13 cellular contexts compared by ENCODE assay signal in the genomic region with DNA sequence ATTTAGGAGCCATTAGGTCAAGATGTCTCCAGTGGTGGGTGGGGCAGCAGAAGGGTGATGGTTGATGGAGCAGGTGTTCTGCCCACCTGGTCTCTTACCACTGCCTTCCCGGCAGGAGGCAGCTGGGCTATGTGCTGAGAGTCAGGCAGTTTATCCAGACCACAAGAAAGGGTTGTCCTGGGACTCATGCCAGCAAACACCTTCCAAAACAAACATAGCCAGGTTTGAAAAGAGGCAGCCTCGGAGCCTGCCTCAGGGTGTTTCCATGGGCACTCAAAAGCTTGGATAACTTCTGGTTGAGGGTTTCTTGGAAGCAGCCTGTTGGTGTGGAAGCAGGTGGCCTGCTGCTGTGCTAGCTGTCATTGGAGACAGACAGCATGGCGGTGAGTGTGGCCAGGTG.
DNase-seq lines count a peak whose midpoint lies in the region; ATAC-seq, FAIRE-seq and TF ChIP-seq lines count a peak whose summit lies in the region.
"Had no signal": no experiment of that assay in that cellular context is flagged by ENCODE, and none has a peak within 500 bp of the region (broad histone marks: within the 10 kb centered on the region; RNA-seq: fewer than 3 reads in every experiment).

No MANE protein-coding gene starts in this region.

- H3K27me3 Mint-ChIP-seq in type B pancreatic cell: no peaks in the 10 kb centered on the region

- no peaks in the 10 kb centered on the region for H3K36me3 Mint-ChIP-seq in type B pancreatic cell

- H3K36me3 ChIP-seq in rectal smooth muscle tissue (ENCODE audit: control insufficient read depth, insufficient read depth, low read length): no peaks in the 10 kb centered on the region
- H3K36me3 ChIP-seq: adrenal gland had no signal

- peaks cover 41% of the 10 kb centered on the region for H3K4me1 ChIP-seq in rectal smooth muscle tissue (ENCODE audit: control insufficient read depth, insufficient read depth, low read length)
- H3K4me1 ChIP-seq: Caco-2 had no signal

- H3K4me1 Mint-ChIP-seq in type B pancreatic cell (ENCODE audit: unreplicated experiment): peaks cover 5% of the 10 kb centered on the region

- no peak for ATAC-seq in GM21447 (IDR thresholded peaks at IDR 0.05; ENCODE audit: unreplicated experiment)
- ATAC-seq: Panc1 had no signal

- peak; percentile 38; the same call in 1 of the 2 replicates for TF ChIP-seq EP300 in Ishikawa (IDR thresholded peaks at IDR 0.05; ENCODE audit: borderline replicate concordance)

- DNase-seq in NCI-H2196 (lab: John Stamatoyannopoulos, UW; ENCODE audit: unreplicated experiment) (peak; percentile 98), epithelial cell of esophagus (ENCODE audit: low read depth) (peak; percentile 67), D721Med (ENCODE audit: insufficient read length, low spot score) (no peak), type B pancreatic cell (ENCODE audit: extremely low spot score, unreplicated experiment) (no peak), RCC 7860 (ENCODE audit: low spot score) (no peak)
- DNase-seq: activated CD4-positive, CD25-positive, alpha-beta regulatory T cell treated with anti-CD3 and anti-CD28 coated beads, Interleukin-2, amount 50 U/mL, for 72 hours; Caco-2; stimulated activated CD4-positive, alpha-beta T cell treated with anti-CD3 and anti-CD28 coated beads, Interleukin-2, amount 100 ng/mL, for 24 hours had no signal

- TF ChIP-seq CTCF in epithelial cell of esophagus (IDR thresholded peaks at IDR 0.05; ENCODE audit: insufficient read depth, low read depth, low read length, missing control alignments) (no peak), D721Med (IDR thresholded peaks at IDR 0.05; ENCODE audit: insufficient read depth, missing control alignments) (no peak), type B pancreatic cell (conservative IDR thresholded peaks at IDR 0.05) (no peak)

- FAIRE-seq in D721Med (lab: Jason Lieb, UNC) (no peak), RCC 7860 (lab: Jason Lieb, UNC) (no peak)

- H3K27ac Mint-ChIP-seq in type B pancreatic cell: no peak overlapping the region

- no peak overlapping the region for H3K4me3 Mint-ChIP-seq in type B pancreatic cell

- no peaks in the 10 kb centered on the region for H3K27me3 ChIP-seq in rectal smooth muscle tissue (ENCODE audit: control insufficient read depth, insufficient read depth, low read length)
- H3K27me3 ChIP-seq: adrenal gland had no signal

- TF ChIP-seq RAD21 in Ishikawa (IDR thresholded peaks at IDR 0.05; ENCODE audit: low read depth): no peak

- no peaks in the 10 kb centered on the region for H3K9me3 Mint-ChIP-seq in type B pancreatic cell

- no peak overlapping the region for H3K9ac ChIP-seq in rectal smooth muscle tissue (ENCODE audit: low read length)

- H3K4me3 ChIP-seq in epithelial cell of esophagus (ENCODE audit: low read length): no peak overlapping the region
- H3K4me3 ChIP-seq in rectal smooth muscle tissue (ENCODE audit: low read length): no peak overlapping the region
- H3K4me3 ChIP-seq: adrenal gland had no signal

- H3K27ac ChIP-seq in rectal smooth muscle tissue (ENCODE audit: low read depth, low read length): peak overlapping the region; percentile 98

TF ChIP-seq in Ishikawa, 13 proteins besides CTCF, POLR2A, EP300 and RAD21:
- TF ChIP-seq TEAD4 (IDR thresholded peaks at IDR 0.05) (peak; percentile 45; the same call in 1 of the 2 replicates), EGR1 (IDR thresholded peaks at IDR 0.05) (no peak), MAX (IDR thresholded peaks at IDR 0.05) (no peak), ZBTB7A (IDR thresholded peaks at IDR 0.05; ENCODE audit: low read depth) (no peak), YY1 (IDR thresholded peaks at IDR 0.05; ENCODE audit: low read depth) (no peak), CEBPB (IDR thresholded peaks at IDR 0.05) (no peak), TAF1 (IDR thresholded peaks at IDR 0.05; ENCODE audit: low read depth) (no peak), FOXM1 (IDR thresholded peaks at IDR 0.05; ENCODE audit: borderline replicate concordance, low read depth) (no peak), CREB1 (IDR thresholded peaks at IDR 0.05; ENCODE audit: low read depth) (no peak), TCF12 (IDR thresholded peaks at IDR 0.05; ENCODE audit: low read depth) (peak; percentile 79), NFIC (IDR thresholded peaks at IDR 0.05) (peak; percentile 82), REST (IDR thresholded peaks at IDR 0.05; ENCODE audit: low read depth) (no peak)
- TF ChIP-seq, protein P1, sequence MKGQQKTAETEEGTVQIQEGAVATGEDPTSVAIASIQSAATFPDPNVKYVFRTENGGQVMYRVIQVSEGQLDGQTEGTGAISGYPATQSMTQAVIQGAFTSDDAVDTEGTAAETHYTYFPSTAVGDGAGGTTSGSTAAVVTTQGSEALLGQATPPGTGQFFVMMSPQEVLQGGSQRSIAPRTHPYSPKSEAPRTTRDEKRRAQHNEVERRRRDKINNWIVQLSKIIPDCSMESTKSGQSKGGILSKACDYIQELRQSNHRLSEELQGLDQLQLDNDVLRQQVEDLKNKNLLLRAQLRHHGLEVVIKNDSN (IDR thresholded peaks at IDR 0.05): no peak
TF ChIP-seq in Ishikawa: peak in this region for 3.

Comparison
In these comparisons a context has a peak if more than half of its experiments do, and no peak if none do; other contexts are left out.
1. DNase-seq: peak in NCI-H2196 (single experiment) and epithelial cell of esophagus (single experiment); none in D721Med (single experiment), type B pancreatic cell (single experiment) and RCC 7860 (single experiment).